32 cellular contexts compared by ENCODE assay signal in the genomic region with DNA sequence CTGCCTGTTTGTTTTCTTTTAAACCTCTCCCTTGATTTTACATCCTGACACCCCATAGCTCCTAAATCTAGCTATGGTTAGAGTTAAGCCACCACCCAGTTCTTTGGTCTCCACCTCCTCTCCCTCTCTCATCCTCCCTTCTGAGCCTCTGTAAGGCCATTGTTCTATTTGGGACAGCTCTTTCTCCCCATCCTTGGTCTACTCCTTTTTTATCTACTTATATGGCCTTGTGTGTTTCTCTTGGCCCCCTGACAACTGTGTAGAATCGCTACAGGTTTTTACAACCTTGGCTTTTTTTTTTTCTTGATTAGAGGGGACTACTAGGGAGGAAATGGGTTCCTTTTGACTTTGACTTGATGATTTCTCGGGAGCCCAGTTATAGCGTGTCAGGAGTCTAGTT.
"Had no signal": no experiment of that assay in that cellular context is flagged by ENCODE, and none has a peak within 500 bp of the region (broad histone marks: within the 10 kb centered on the region; RNA-seq: fewer than 3 reads in every experiment).

No MANE protein-coding gene starts in this region.

- DNase-seq: activated B cell treated with CpG ODN at 0.5 μM for 24 hours; activated CD4-positive, alpha-beta memory T cell treated with anti-CD3 and anti-CD28 coated beads for 36 hours; activated CD4-positive, alpha-beta T cell treated with anti-CD3 and anti-CD28 coated beads for 4 hours; activated CD4-positive, alpha-beta T cell treated with anti-CD3 and anti-CD28 coated beads, Interleukin-2, amount 10 ng/mL, durations not matched to agents 24 days and 14 days; activated CD4-positive, alpha-beta T cell treated with anti-CD3 and anti-CD28 coated beads, Interleukin-2, amount 50 U/mL, for 1 hour; activated CD4-positive, alpha-beta T cell treated with anti-CD3 and anti-CD28 coated beads, Interleukin-2, amount 50 U/mL, for 4 hours; activated CD4-positive, CD25-positive, alpha-beta regulatory T cell treated with anti-CD3 and anti-CD28 coated beads, Interleukin-2, amount 50 U/mL, for 72 hours; activated CD8-positive, alpha-beta memory T cell treated with anti-CD3 and anti-CD28 coated beads, Interleukin-2, amount 50 U/mL, for 4 hours; activated CD8-positive, alpha-beta T cell treated with anti-CD3 and anti-CD28 coated beads for 36 hours; activated effector memory CD4-positive, alpha-beta T cell treated with anti-CD3 and anti-CD28 coated beads, Interleukin-2, amount 50 U/mL, for 16 hours; activated gamma-delta T cell treated with Interleukin-2 at 50 U/mL for 16 hours; activated naive CD4-positive, alpha-beta T cell; activated naive CD4-positive, alpha-beta T cell treated with anti-CD3 and anti-CD28 coated beads for 36 hours; activated naive CD4-positive, alpha-beta T cell treated with anti-CD3 and anti-CD28 coated beads, Interleukin-2, amount 50 U/mL, for 16 hours; activated naive CD8-positive, alpha-beta T cell treated with anti-CD3 and anti-CD28 coated beads for 36 hours; activated T-cell treated with anti-CD3 and anti-CD28 coated beads for 4 hours; activated T-cell treated with anti-CD3 and anti-CD28 coated beads, Interleukin-2, amount 50 U/mL, for 1 hour; activated T-cell treated with anti-CD3 and anti-CD28 coated beads, Interleukin-2, amount 50 U/mL, for 4 hours; activated T-cell treated with anti-CD3 and anti-CD28 coated beads, Interleukin-2, amount 50 U/mL, for 72 hours; adrenal gland; amniotic stem cell; aorta; body of pancreas; brain microvascular endothelial cell; central memory CD4-positive, alpha-beta T cell; T-helper 1 cell; T-helper 2 cell; T-helper 9 cell had no signal

- ATAC-seq: activated CD8-positive, alpha-beta T cell treated with anti-CD3 and anti-CD28 coated beads for 36 hours; activated naive CD4-positive, alpha-beta T cell treated with anti-CD3 and anti-CD28 coated beads, Interleukin-2, amount 50 U/mL, for 72 hours; activated T-cell treated with anti-CD3 and anti-CD28 coated beads, Interleukin-2, amount 50 U/mL, for 4 hours; activated T-cell treated with anti-CD3 and anti-CD28 coated beads, Interleukin-2, amount 50 U/mL, for 72 hours; activated T-helper 17 cell treated with anti-CD3 and anti-CD28 coated beads, Interleukin-2, amount 50 U/mL, for 72 hours; body of pancreas had no signal

- H3K4me1 ChIP-seq: breast epithelium had no signal

- H3K27ac ChIP-seq: adrenal gland, body of pancreas, brain microvascular endothelial cell, breast epithelium, VCaP had no signal

- H3K27me3 ChIP-seq: body of pancreas, breast epithelium had no signal

- H3K9me3 ChIP-seq: adrenal gland, body of pancreas, breast epithelium had no signal

- H3K4me3 ChIP-seq: adrenal gland, body of pancreas, breast epithelium had no signal

- H3K36me3 ChIP-seq: adrenal gland, brain microvascular endothelial cell, breast epithelium had no signal
